1 cellular context compared by ENCODE assay signal in genomic region chr10:78972947-78973900, GRCh38.
TF ChIP-seq lines count a peak whose summit lies in the region.

No MANE protein-coding gene starts in this region.

TF ChIP-seq in HepG2, 621 proteins besides CTCF, POLR2A, EP300 and RAD21 (continued from another document and continues in another):
- TF ChIP-seq MXI1 (IDR thresholded peaks at IDR 0.05; ENCODE audit: borderline replicate concordance, low read depth, low read length) (peak; percentile 61; the same call in 1 of the 3 replicates), SNAPC2 (CRISPR knock-in tag; IDR thresholded peaks at IDR 0.05) (no peak), ZBTB20 (CRISPR knock-in tag; IDR thresholded peaks at IDR 0.05; ENCODE audit: borderline replicate concordance, low read depth) (no peak), ZNF790 (CRISPR knock-in tag; IDR thresholded peaks at IDR 0.05; ENCODE audit: borderline replicate concordance) (peak; percentile 55; the same call in 1 of the 2 replicates), ZNF160 (CRISPR knock-in tag; IDR thresholded peaks at IDR 0.05) (peak; percentile 73), MED1 (CRISPR knock-in tag; IDR thresholded peaks at IDR 0.05) (peak; percentile 76; the same call in 1 of the 2 replicates), DDIT3 (CRISPR knock-in tag; IDR thresholded peaks at IDR 0.05) (no peak), ZNF263 (CRISPR knock-in tag; IDR thresholded peaks at IDR 0.05) (peak; percentile 51), SMAD1 (CRISPR knock-in tag; IDR thresholded peaks at IDR 0.05; ENCODE audit: borderline replicate concordance, low read depth) (no peak), ATF7 (IDR thresholded peaks at IDR 0.05) (no peak), ATF7 (CRISPR knock-in tag; IDR thresholded peaks at IDR 0.05) (peak; percentile 54; the same call in 1 of the 2 replicates), SNAI1 (CRISPR knock-in tag; IDR thresholded peaks at IDR 0.05; ENCODE audit: borderline replicate concordance) (peak; percentile 73; the same call in 1 of the 2 replicates), ETV6 (CRISPR knock-in tag; conservative IDR thresholded peaks at IDR 0.05) (no peak), ZNF629 (CRISPR knock-in tag; conservative IDR thresholded peaks at IDR 0.05) (no peak; the same call in 1 of the 2 replicates), SRY (CRISPR knock-in tag; IDR thresholded peaks at IDR 0.05) (no peak), ZNF607 (CRISPR knock-in tag; IDR thresholded peaks at IDR 0.05; ENCODE audit: borderline replicate concordance) (0 out of 2 replicates have a peak, but pooled peaks have one; percentile 54), HES4 (CRISPR knock-in tag; IDR thresholded peaks at IDR 0.05; ENCODE audit: borderline replicate concordance) (no peak), RBM22 (optimal IDR thresholded peaks at IDR 0.05; ENCODE audit: low read length) (peak; percentile 81), ZNF512B (CRISPR knock-in tag; IDR thresholded peaks at IDR 0.05; ENCODE audit: borderline replicate concordance) (no peak), ELF1 (CRISPR knock-in tag; IDR thresholded peaks at IDR 0.05) (peak; percentile 66), FOXO1 (CRISPR knock-in tag; IDR thresholded peaks at IDR 0.05) (peak; percentile 82), DPF2 (CRISPR knock-in tag; IDR thresholded peaks at IDR 0.05; ENCODE audit: borderline replicate concordance, low read depth) (no peak), ZNF530 (CRISPR knock-in tag; IDR thresholded peaks at IDR 0.05; ENCODE audit: low read depth) (no peak), GLI4 (CRISPR knock-in tag; IDR thresholded peaks at IDR 0.05; ENCODE audit: borderline replicate concordance) (no peak)
- TF ChIP-seq, protein P1, sequence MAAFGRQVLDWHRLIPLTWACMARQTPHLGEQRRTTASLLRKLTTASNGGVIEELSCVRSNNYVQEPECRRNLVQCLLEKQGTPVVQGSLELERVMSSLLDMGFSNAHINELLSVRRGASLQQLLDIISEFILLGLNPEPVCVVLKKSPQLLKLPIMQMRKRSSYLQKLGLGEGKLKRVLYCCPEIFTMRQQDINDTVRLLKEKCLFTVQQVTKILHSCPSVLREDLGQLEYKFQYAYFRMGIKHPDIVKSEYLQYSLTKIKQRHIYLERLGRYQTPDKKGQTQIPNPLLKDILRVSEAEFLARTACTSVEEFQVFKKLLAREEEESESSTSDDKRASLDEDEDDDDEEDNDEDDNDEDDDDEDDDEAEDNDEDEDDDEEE (CRISPR knock-in tag; IDR thresholded peaks at IDR 0.05) = 0 out of 2 replicates have a peak, but pooled peaks have one; percentile 21
- TF ChIP-seq, protein P2, sequence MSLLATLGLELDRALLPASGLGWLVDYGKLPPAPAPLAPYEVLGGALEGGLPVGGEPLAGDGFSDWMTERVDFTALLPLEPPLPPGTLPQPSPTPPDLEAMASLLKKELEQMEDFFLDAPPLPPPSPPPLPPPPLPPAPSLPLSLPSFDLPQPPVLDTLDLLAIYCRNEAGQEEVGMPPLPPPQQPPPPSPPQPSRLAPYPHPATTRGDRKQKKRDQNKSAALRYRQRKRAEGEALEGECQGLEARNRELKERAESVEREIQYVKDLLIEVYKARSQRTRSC (CRISPR knock-in tag; IDR thresholded peaks at IDR 0.05; ENCODE audit: low read depth) = no peak
- TF ChIP-seq, protein P3, sequence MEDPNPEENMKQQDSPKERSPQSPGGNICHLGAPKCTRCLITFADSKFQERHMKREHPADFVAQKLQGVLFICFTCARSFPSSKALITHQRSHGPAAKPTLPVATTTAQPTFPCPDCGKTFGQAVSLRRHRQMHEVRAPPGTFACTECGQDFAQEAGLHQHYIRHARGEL (CRISPR knock-in tag; IDR thresholded peaks at IDR 0.05) = no peak
- TF ChIP-seq, protein P4, sequence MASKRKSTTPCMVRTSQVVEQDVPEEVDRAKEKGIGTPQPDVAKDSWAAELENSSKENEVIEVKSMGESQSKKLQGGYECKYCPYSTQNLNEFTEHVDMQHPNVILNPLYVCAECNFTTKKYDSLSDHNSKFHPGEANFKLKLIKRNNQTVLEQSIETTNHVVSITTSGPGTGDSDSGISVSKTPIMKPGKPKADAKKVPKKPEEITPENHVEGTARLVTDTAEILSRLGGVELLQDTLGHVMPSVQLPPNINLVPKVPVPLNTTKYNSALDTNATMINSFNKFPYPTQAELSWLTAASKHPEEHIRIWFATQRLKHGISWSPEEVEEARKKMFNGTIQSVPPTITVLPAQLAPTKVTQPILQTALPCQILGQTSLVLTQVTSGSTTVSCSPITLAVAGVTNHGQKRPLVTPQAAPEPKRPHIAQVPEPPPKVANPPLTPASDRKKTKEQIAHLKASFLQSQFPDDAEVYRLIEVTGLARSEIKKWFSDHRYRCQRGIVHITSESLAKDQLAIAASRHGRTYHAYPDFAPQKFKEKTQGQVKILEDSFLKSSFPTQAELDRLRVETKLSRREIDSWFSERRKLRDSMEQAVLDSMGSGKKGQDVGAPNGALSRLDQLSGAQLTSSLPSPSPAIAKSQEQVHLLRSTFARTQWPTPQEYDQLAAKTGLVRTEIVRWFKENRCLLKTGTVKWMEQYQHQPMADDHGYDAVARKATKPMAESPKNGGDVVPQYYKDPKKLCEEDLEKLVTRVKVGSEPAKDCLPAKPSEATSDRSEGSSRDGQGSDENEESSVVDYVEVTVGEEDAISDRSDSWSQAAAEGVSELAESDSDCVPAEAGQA (IDR thresholded peaks at IDR 0.05; ENCODE audit: low read depth) = no peak
- TF ChIP-seq, protein P4 (CRISPR knock-in tag; IDR thresholded peaks at IDR 0.05; ENCODE audit: borderline replicate concordance) = no peak
- TF ChIP-seq, protein P5, sequence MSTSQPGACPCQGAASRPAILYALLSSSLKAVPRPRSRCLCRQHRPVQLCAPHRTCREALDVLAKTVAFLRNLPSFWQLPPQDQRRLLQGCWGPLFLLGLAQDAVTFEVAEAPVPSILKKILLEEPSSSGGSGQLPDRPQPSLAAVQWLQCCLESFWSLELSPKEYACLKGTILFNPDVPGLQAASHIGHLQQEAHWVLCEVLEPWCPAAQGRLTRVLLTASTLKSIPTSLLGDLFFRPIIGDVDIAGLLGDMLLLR (CRISPR knock-in tag; IDR thresholded peaks at IDR 0.05) = peak; percentile 78
- TF ChIP-seq, protein P6, sequence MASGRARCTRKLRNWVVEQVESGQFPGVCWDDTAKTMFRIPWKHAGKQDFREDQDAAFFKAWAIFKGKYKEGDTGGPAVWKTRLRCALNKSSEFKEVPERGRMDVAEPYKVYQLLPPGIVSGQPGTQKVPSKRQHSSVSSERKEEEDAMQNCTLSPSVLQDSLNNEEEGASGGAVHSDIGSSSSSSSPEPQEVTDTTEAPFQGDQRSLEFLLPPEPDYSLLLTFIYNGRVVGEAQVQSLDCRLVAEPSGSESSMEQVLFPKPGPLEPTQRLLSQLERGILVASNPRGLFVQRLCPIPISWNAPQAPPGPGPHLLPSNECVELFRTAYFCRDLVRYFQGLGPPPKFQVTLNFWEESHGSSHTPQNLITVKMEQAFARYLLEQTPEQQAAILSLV (CRISPR knock-in tag; IDR thresholded peaks at IDR 0.05; ENCODE audit: borderline replicate concordance) = 0 out of 2 replicates have a peak, but pooled peaks have one; percentile 32
- TF ChIP-seq, protein P7, sequence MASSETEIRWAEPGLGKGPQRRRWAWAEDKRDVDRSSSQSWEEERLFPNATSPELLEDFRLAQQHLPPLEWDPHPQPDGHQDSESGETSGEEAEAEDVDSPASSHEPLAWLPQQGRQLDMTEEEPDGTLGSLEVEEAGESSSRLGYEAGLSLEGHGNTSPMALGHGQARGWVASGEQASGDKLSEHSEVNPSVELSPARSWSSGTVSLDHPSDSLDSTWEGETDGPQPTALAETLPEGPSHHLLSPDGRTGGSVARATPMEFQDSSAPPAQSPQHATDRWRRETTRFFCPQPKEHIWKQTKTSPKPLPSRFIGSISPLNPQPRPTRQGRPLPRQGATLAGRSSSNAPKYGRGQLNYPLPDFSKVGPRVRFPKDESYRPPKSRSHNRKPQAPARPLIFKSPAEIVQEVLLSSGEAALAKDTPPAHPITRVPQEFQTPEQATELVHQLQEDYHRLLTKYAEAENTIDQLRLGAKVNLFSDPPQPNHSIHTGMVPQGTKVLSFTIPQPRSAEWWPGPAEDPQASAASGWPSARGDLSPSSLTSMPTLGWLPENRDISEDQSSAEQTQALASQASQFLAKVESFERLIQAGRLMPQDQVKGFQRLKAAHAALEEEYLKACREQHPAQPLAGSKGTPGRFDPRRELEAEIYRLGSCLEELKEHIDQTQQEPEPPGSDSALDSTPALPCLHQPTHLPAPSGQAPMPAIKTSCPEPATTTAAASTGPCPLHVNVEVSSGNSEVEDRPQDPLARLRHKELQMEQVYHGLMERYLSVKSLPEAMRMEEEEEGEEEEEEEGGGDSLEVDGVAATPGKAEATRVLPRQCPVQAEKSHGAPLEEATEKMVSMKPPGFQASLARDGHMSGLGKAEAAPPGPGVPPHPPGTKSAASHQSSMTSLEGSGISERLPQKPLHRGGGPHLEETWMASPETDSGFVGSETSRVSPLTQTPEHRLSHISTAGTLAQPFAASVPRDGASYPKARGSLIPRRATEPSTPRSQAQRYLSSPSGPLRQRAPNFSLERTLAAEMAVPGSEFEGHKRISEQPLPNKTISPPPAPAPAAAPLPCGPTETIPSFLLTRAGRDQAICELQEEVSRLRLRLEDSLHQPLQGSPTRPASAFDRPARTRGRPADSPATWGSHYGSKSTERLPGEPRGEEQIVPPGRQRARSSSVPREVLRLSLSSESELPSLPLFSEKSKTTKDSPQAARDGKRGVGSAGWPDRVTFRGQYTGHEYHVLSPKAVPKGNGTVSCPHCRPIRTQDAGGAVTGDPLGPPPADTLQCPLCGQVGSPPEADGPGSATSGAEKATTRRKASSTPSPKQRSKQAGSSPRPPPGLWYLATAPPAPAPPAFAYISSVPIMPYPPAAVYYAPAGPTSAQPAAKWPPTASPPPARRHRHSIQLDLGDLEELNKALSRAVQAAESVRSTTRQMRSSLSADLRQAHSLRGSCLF (CRISPR knock-in tag; IDR thresholded peaks at IDR 0.05; ENCODE audit: borderline replicate concordance) = 0 out of 2 replicates have a peak, but pooled peaks have one; percentile 55
- TF ChIP-seq, protein P8, sequence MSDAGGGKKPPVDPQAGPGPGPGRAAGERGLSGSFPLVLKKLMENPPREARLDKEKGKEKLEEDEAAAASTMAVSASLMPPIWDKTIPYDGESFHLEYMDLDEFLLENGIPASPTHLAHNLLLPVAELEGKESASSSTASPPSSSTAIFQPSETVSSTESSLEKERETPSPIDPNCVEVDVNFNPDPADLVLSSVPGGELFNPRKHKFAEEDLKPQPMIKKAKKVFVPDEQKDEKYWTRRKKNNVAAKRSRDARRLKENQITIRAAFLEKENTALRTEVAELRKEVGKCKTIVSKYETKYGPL (CRISPR knock-in tag; IDR thresholded peaks at IDR 0.05) = no peak
- TF ChIP-seq, protein P9, sequence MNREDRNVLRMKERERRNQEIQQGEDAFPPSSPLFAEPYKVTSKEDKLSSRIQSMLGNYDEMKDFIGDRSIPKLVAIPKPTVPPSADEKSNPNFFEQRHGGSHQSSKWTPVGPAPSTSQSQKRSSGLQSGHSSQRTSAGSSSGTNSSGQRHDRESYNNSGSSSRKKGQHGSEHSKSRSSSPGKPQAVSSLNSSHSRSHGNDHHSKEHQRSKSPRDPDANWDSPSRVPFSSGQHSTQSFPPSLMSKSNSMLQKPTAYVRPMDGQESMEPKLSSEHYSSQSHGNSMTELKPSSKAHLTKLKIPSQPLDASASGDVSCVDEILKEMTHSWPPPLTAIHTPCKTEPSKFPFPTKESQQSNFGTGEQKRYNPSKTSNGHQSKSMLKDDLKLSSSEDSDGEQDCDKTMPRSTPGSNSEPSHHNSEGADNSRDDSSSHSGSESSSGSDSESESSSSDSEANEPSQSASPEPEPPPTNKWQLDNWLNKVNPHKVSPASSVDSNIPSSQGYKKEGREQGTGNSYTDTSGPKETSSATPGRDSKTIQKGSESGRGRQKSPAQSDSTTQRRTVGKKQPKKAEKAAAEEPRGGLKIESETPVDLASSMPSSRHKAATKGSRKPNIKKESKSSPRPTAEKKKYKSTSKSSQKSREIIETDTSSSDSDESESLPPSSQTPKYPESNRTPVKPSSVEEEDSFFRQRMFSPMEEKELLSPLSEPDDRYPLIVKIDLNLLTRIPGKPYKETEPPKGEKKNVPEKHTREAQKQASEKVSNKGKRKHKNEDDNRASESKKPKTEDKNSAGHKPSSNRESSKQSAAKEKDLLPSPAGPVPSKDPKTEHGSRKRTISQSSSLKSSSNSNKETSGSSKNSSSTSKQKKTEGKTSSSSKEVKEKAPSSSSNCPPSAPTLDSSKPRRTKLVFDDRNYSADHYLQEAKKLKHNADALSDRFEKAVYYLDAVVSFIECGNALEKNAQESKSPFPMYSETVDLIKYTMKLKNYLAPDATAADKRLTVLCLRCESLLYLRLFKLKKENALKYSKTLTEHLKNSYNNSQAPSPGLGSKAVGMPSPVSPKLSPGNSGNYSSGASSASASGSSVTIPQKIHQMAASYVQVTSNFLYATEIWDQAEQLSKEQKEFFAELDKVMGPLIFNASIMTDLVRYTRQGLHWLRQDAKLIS (CRISPR knock-in tag; IDR thresholded peaks at IDR 0.05) = peak; percentile 27; the same call in 1 of the 2 replicates
